ENCODE assay signal across 16 cellular contexts in the genomic region with DNA sequence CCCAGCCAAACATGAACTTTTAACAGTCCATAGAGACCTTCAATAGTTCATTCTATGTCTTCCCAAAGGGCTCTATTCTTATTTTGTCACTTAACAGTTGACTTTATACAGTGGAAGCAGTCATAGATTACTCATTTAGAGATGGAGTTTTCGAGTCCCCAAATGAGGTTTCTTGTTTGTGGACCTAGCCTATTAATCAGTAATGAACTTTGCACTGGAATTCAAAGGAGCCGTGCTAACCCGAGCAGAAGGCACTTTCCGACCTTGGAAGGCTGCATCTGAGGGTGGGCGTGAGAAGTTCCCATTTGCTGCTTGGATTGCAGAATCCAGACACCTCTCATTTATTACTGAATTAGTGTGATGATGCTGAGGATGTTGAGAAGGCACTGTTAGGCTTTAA. TPM values are rescaled to one million over a fixed set of nuclear protein-coding genes. Genes with fewer than 3 reads are reported as not detected.
DNase-seq lines count a peak whose midpoint lies in the region; ATAC-seq, FAIRE-seq and TF ChIP-seq lines count a peak whose summit lies in the region.
"Had no signal": no experiment of that assay in that cellular context is flagged by ENCODE, and none has a peak within 500 bp of the region (broad histone marks: within the 10 kb centered on the region; RNA-seq: fewer than 3 reads in every experiment).

No MANE protein-coding gene starts in this region.

- peaks cover 11% of the 10 kb centered on the region for H3K36me3 Mint-ChIP-seq in Calu3 (ENCODE audit: insufficient read depth, unreplicated experiment)
- H3K36me3 Mint-ChIP-seq: CD4-positive, alpha-beta memory T cell had no signal

- no peaks in the 10 kb centered on the region; the same call in 1 of the 2 replicates for H4K20me1 ChIP-seq in K562 (replicated peaks; ENCODE audit: control insufficient read depth, insufficient read depth, low read length)

- H3K4me1 ChIP-seq in K562 (replicated peaks in 1 of 2; ENCODE audit: control insufficient read depth in 2 of 2, insufficient read depth in 2 of 2, low read length in 2 of 2) (peaks cover 23 to 30% of the 10 kb centered on the region in 2 experiments; a peak in 4 of 5 replicates), Peyer's patch (peaks cover 0 to 9% (median 0%) of the 10 kb centered on the region in 4 donors), HAP-1 (peaks cover 3% of the 10 kb centered on the region)

- no peaks in the 10 kb centered on the region for H3K27me3 Mint-ChIP-seq in Calu3 (ENCODE audit: unreplicated experiment)
- H3K27me3 Mint-ChIP-seq: CD4-positive, alpha-beta memory T cell had no signal

- no peak for TF ChIP-seq RAD21 in K562 (CRISPR knock-in tag; conservative IDR thresholded peaks at IDR 0.05 in 1 of 2, IDR thresholded peaks at IDR 0.05 in 1 of 2)

- H3K9me3 Mint-ChIP-seq in Calu3 (ENCODE audit: low read depth, unreplicated experiment), result no peaks in the 10 kb centered on the region
- H3K9me3 Mint-ChIP-seq: CD4-positive, alpha-beta memory T cell; H9 had no signal

- CTCF ChIA-PET in Calu3 (lab: Charles Lee) (interaction anchor here (0.7 kb wide), 1 partner anchor 37 kb away, joined by 3 read pairs; no protein-coding TSS in a partner anchor), K562 (lab: Yijun Ruan, JAX; ENCODE audit: low intra/inter-chr PET ratio) (no interaction called here)

- in situ Hi-C loops in K562 (cut with MboI) (no loop called here), HAP-1 (cut with MboI; ENCODE audit: low sequenced_read_pairs) (no loop called here)

- H3K27ac Mint-ChIP-seq in Calu3 (ENCODE audit: unreplicated experiment), result peak overlapping the region; percentile 48
- H3K27ac Mint-ChIP-seq: H9 had no signal

- FAIRE-seq in K562 (lab: Jason Lieb, UNC) (no peak), GM12892 (lab: Jason Lieb, UNC) (no peak)

- H3K4me1 Mint-ChIP-seq in Calu3 (ENCODE audit: low read depth, unreplicated experiment), result peaks cover 16% of the 10 kb centered on the region
- H3K4me1 Mint-ChIP-seq: CD4-positive, alpha-beta memory T cell had no signal

- H3K4me3 ChIP-seq in K562, result no peak overlapping the region
- H3K4me3 ChIP-seq in Peyer's patch, result no peak overlapping the region
- no peak overlapping the region for H3K4me3 ChIP-seq in HAP-1

- POLR2A ChIA-PET in K562 (lab: Yijun Ruan, JAX), result interaction anchor here (1.0 kb wide), 1 partner anchor 42 kb away, joined by 4 read pairs; no protein-coding TSS in a partner anchor

- TF ChIP-seq POLR2A in K562 (conservative IDR thresholded peaks at IDR 0.05), result no peak
- no peak for TF ChIP-seq POLR2A in Peyer's patch (IDR thresholded peaks at IDR 0.05)
- TF ChIP-seq POLR2A in GM12892 (IDR thresholded peaks at IDR 0.05; ENCODE audit: low read depth, low read length), result no peak

- TF ChIP-seq CTCF in Calu3 (IDR thresholded peaks at IDR 0.05; ENCODE audit: unreplicated experiment) (no peak), K562 (IDR thresholded peaks at IDR 0.05 in 2 of 3, conservative IDR thresholded peaks at IDR 0.05 in 1 of 3; ENCODE audit: insufficient read depth in 2 of 3, low read depth in 1 of 3, low read length in 3 of 3) (no peak), Peyer's patch (IDR thresholded peaks at IDR 0.05) (no peak)

- peaks cover 2% of the 10 kb centered on the region for H3K9me1 ChIP-seq in K562 (ENCODE audit: control insufficient read depth, insufficient read depth, low read length)

- no peak for DNase-seq in Calu3
- DNase-seq in LoVo (ENCODE audit: low spot score), result peak; percentile 52
- DNase-seq in K562 (ENCODE audit: extremely low read depth in 1 of 4, low spot score in 3 of 4), result no peak
- peak; percentile 86 for DNase-seq in renal cortical epithelial cell (ENCODE audit: low read depth)
- DNase-seq in Peyer's patch, result no peak
- no peak for DNase-seq in HAP-1 (ENCODE audit: low spot score in 2 of 2)
- DNase-seq in GM12892 (ENCODE audit: insufficient read length), result no peak
- DNase-seq: CD4-positive, alpha-beta memory T cell; H9; NCI-H1436 treated with DMSO at 0.1 percent for 48 hours; NCI-H2081; NCI-H524 treated with DMSO at 0.1 percent for 48 hours had no signal

- WGBS in K562 (ENCODE audit: insufficient coverage, low coverage, missing lambda C conversion rate), result 14% methylated on average over 5 of the region's 5 CpGs

- H3K79me2 ChIP-seq in K562 (ENCODE audit: control insufficient read depth, insufficient read depth, low read length), result no peaks in the 10 kb centered on the region

- BruUV-seq in Calu3 (replicated peaks; lab: Mats Ljungman, UMichigan), result no TSS peak
- BruUV-seq in K562 (replicated peaks; lab: Mats Ljungman, UMichigan), result no TSS peak

- H3K4me2 ChIP-seq in K562 (ENCODE audit: insufficient read depth, low read length), result no peak overlapping the region
- H3K4me2 ChIP-seq: SK-N-SH had no signal

- intact Hi-C loops in Calu3 (cut with micrococcal nuclease; ENCODE audit: unreplicated experiment) (no loop called here), K562 (cut with micrococcal nuclease) (loop anchor here (2.0 to 10.0 kb wide), 3 partner anchors 47 to 919 kb away; partner anchors contain the start of gene RNF11)

- no peak overlapping the region for H3K4me3 Mint-ChIP-seq in Calu3 (ENCODE audit: low read depth, unreplicated experiment)
- H3K4me3 Mint-ChIP-seq: CD4-positive, alpha-beta memory T cell; H9 had no signal

- no peaks in the 10 kb centered on the region for H3K36me3 ChIP-seq in K562 (ENCODE audit: control insufficient read depth, insufficient read depth, low read length)
- no peaks in the 10 kb centered on the region for H3K36me3 ChIP-seq in Peyer's patch
- no peaks in the 10 kb centered on the region for H3K36me3 ChIP-seq in HAP-1 (replicated peaks)
- H3K36me3 ChIP-seq: BE2C had no signal

- H3K27me3 ChIP-seq in K562 (ENCODE audit: control insufficient read depth in 2 of 2, insufficient read depth in 2 of 2, low read length in 2 of 2) (no peaks in the 10 kb centered on the region), Peyer's patch (no peaks in the 10 kb centered on the region), HAP-1 (ENCODE audit: low read depth) (no peaks in the 10 kb centered on the region)
- H3K27me3 ChIP-seq: BE2C had no signal

- H3K27ac ChIP-seq in K562 (ENCODE audit: extremely low read depth, low read depth, low read length) (no peak overlapping the region), Peyer's patch (no peak overlapping the region)

- no peak for TF ChIP-seq EP300 in K562 (IDR thresholded peaks at IDR 0.05; ENCODE audit: low read length)

- no peak overlapping the region for H2AFZ ChIP-seq in K562 (ENCODE audit: low read depth, low read length)

- H3K9ac ChIP-seq in K562 (ENCODE audit: insufficient read depth in 1 of 2, low read depth in 2 of 2, low read length in 2 of 2), result no peak overlapping the region
- H3K9ac ChIP-seq: SK-N-SH had no signal

- ATAC-seq in K562, result no peak; the same call in 2 of the 3 replicates

- H3K9me3 ChIP-seq in K562 (replicated peaks; ENCODE audit: control insufficient read depth, insufficient read depth, low read depth, low read length), result no peaks in the 10 kb centered on the region
- H3K9me3 ChIP-seq in Peyer's patch, result no peaks in the 10 kb centered on the region
- no peaks in the 10 kb centered on the region for H3K9me3 ChIP-seq in HAP-1
- H3K9me3 ChIP-seq: BE2C, SK-N-SH had no signal

TF ChIP-seq in K562, 482 proteins besides CTCF, POLR2A, EP300 and RAD21 (continues in another document):
- TF ChIP-seq NELFE (IDR thresholded peaks at IDR 0.05; ENCODE audit: insufficient read depth, insufficient read length) (no peak), ZFX (CRISPR knock-in tag; IDR thresholded peaks at IDR 0.05) (no peak)

RNA-seq across cellular contexts. Expression of gene TTC39A, which starts 46.4 kb away (rescaled TPM):
- 18.8 and 19.1 TPM in 2 replicates for total RNA-seq in Calu3 (2022)
- 1.6 and 1.9 TPM in 2 replicates for total RNA-seq in K562 (2011; cell fraction: chromatin; rRNA removed; ENCODE audit: low replicate concordance)
- total RNA-seq in K562 (2011; cell fraction: nucleolus; rRNA removed), result 0.53 and 2.7 TPM in 2 replicates
- total RNA-seq in K562 (2011; cell fraction: nucleoplasm; rRNA removed), result 0.51 and 2.1 TPM in 2 replicates
- total RNA-seq in K562 (2014; rRNA removed), result 0.18 and 0.20 TPM in 2 replicates
- 0.40 and 0.48 TPM in 2 replicates for total RNA-seq in K562 (2014; rRNA removed; fragmentation: Illumina TruSeq; extraction: Trizol)
- total RNA-seq in K562 (2015; rRNA removed; fragmentation: Illumina TruSeq; extraction: Trizol), result 0.34 and 0.36 TPM in 2 replicates
- total RNA-seq in K562 (2021), result 0.53 and 0.92 TPM in 2 replicates
- polyA plus RNA-seq in K562 (2011; rRNA removed), result 0.74 and 0.82 TPM in 2 replicates
- 0.37 and 2.8 TPM in 2 replicates for polyA plus RNA-seq in K562 (2011; cell fraction: cytosol; rRNA removed)
- polyA plus RNA-seq in K562 (2011; cell fraction: nucleus; rRNA removed), result 0.51 and 0.75 TPM in 2 replicates
- 0.47 and 0.89 TPM in 2 replicates for polyA plus RNA-seq in K562 (2012)
- 0.27 and 0.32 TPM in 2 replicates for polyA plus RNA-seq in K562 (2014; fragmentation: Illumina TruSeq; extraction: Trizol)
- polyA plus RNA-seq in K562 (2014; fragmentation: Nextera tagmentation; extraction: Ambion mirVana), result under 1 TPM; 0.21 to 0.35 TPM
- polyA plus RNA-seq in K562 (2014; rRNA removed), result 0.19 and 0.23 TPM in 2 replicates
- polyA minus RNA-seq in K562 (2011; rRNA and poly(A)+ RNA removed), result 2.0 and 2.1 TPM in 2 replicates
- not detected in 2 replicates for polyA minus RNA-seq in K562 (2011; cell fraction: cytosol; rRNA and poly(A)+ RNA removed)
- 0.13 and 0.89 TPM in 2 replicates for polyA minus RNA-seq in K562 (2011; cell fraction: nucleus; rRNA and poly(A)+ RNA removed)
- total RNA-seq in renal cortical epithelial cell, result 24.5 and 79.0 TPM in 2 replicates
- 10 to 100 TPM; 25.6 to 39.8 (median 30.7) TPM for total RNA-seq in Peyer's patch
- polyA plus RNA-seq in GM12892 (2012; ENCODE audit: missing spikeins), result 2.0 TPM
- total RNA-seq: CD4-positive, alpha-beta memory T cell; HT1080; OCI-LY7 had no signal
- polyA plus RNA-seq: CD4-positive, alpha-beta memory T cell had no signal

RNA-seq across cellular contexts. Expression of gene RNF11, which starts 47.9 kb away (rescaled TPM):
- total RNA-seq in Calu3 (2022) (78.1 and 82.1 TPM in 2 replicates), K562 (2014; rRNA removed) (24.7 and 37.3 TPM in 2 replicates), K562 (2014; rRNA removed; fragmentation: Illumina TruSeq; extraction: Trizol) (29.5 and 30.1 TPM in 2 replicates), K562 (2015; rRNA removed; fragmentation: Illumina TruSeq; extraction: Trizol) (20.3 and 20.6 TPM in 2 replicates), K562 (2021) (19.9 and 23.1 TPM in 2 replicates), renal cortical epithelial cell (117 and 165 TPM in 2 replicates), Peyer's patch (100 to 1,000 TPM in 1 of 4 donors, 10 to 100 TPM in 3; 58.6 to 101 (median 75.6) TPM)
- total RNA-seq in K562 (2011; cell fraction: chromatin; rRNA removed; ENCODE audit: low replicate concordance), result 16.1 and 30.6 TPM in 2 replicates
- total RNA-seq in K562 (2011; cell fraction: nucleolus; rRNA removed), result 7.5 and 10.5 TPM in 2 replicates
- 14.1 and 21.9 TPM in 2 replicates for total RNA-seq in K562 (2011; cell fraction: nucleoplasm; rRNA removed)
- polyA plus RNA-seq in K562 (2011; rRNA removed) (23.1 and 34.3 TPM in 2 replicates), K562 (2014; fragmentation: Illumina TruSeq; extraction: Trizol) (25.8 and 27.2 TPM in 2 replicates), K562 (2014; fragmentation: Nextera tagmentation; extraction: Ambion mirVana) (1 to 10 TPM; 5.7 to 6.1 TPM), K562 (2014; rRNA removed) (22.1 and 22.2 TPM in 2 replicates)
- polyA plus RNA-seq in K562 (2011; cell fraction: cytosol; rRNA removed), result 22.7 and 34.7 TPM in 2 replicates
- polyA plus RNA-seq in K562 (2011; cell fraction: nucleus; rRNA removed), result 19.5 and 25.7 TPM in 2 replicates
- polyA plus RNA-seq in K562 (2012), result 18.4 and 29.0 TPM in 2 replicates
- polyA minus RNA-seq in K562 (2011; rRNA and poly(A)+ RNA removed), result 61.8 and 65.2 TPM in 2 replicates
- polyA minus RNA-seq in K562 (2011; cell fraction: cytosol; rRNA and poly(A)+ RNA removed), result 19.0 and 20.3 TPM in 2 replicates
- 3.5 and 11.7 TPM in 2 replicates for polyA minus RNA-seq in K562 (2011; cell fraction: nucleus; rRNA and poly(A)+ RNA removed)
- polyA plus RNA-seq in GM12892 (2012; ENCODE audit: missing spikeins), result 39.2 TPM

Comparison
In these comparisons a context has a peak if more than half of its experiments do, and no peak if none do; other contexts are left out.
1. DNase-seq: peak in LoVo (single experiment) and renal cortical epithelial cell (single experiment); none in Calu3 (single experiment), K562 (0 of 4), Peyer's patch (0 of 3), HAP-1 (0 of 2) and GM12892 (single experiment).